17 cellular contexts compared by ENCODE assay signal in genomic region chr3:187024561-187025226, GRCh38.
DNase-seq lines count a peak whose midpoint lies in the region; ATAC-seq, FAIRE-seq and TF ChIP-seq lines count a peak whose summit lies in the region.
"Had no signal": no experiment of that assay in that cellular context is flagged by ENCODE, and none has a peak within 500 bp of the region (broad histone marks: within the 10 kb centered on the region; RNA-seq: fewer than 3 reads in every experiment).

No MANE protein-coding gene starts in this region.

- ATAC-seq in T-helper 17 cell (no peak), GM18519 (IDR thresholded peaks at IDR 0.05; ENCODE audit: low FRiP score, unreplicated experiment) (no peak), GM21423 (IDR thresholded peaks at IDR 0.05; ENCODE audit: unreplicated experiment) (no peak)

- intact Hi-C loops in kidney (cut with DNase I), result no loop called here

- H3K36me3 Mint-ChIP-seq in T-helper 17 cell (ENCODE audit: low read depth), result peaks cover 15% of the 10 kb centered on the region

- no peak for FAIRE-seq in kidney (lab: Jason Lieb, UNC)
- FAIRE-seq: HTR-8/SVneo had no signal

- peak overlapping the region; percentile 99 for H3K27ac Mint-ChIP-seq in T-helper 17 cell

- H3K27ac ChIP-seq in BLaER1 (peak overlapping the region; percentile 29; the same call in 1 of the 2 replicates), DOHH2 (ENCODE audit: low read depth, low read length) (peak overlapping the region; percentile 98), kidney (ENCODE audit: low read depth in 2 of 2, low read length in 2 of 2) (no peak overlapping the region)
- H3K27ac ChIP-seq: C4-2B, esophagus muscularis mucosa, left ventricle myocardium inferior, neutrophil had no signal

- H3K4me3 Mint-ChIP-seq in T-helper 17 cell, result peak overlapping the region; percentile 99

- H3K79me2 ChIP-seq in DOHH2 (ENCODE audit: control insufficient read depth, low read length), result peaks cover 91% of the 10 kb centered on the region

- H3K27me3 Mint-ChIP-seq in T-helper 17 cell, result no peaks in the 10 kb centered on the region

- peaks cover 64% of the 10 kb centered on the region for H3F3A ChIP-seq in DOHH2 (ENCODE audit: control insufficient read depth, insufficient read depth)

- H3K9ac ChIP-seq in BLaER1 (peak overlapping the region; percentile 28; the same call in 1 of the 2 replicates), kidney (ENCODE audit: low read length in 2 of 2) (no peak overlapping the region)

- DNase-seq in T-helper 17 cell (no peak), kidney (no peak), GM10266 (ENCODE audit: extremely low spot score) (no peak)
- DNase-seq in activated CD4-positive, CD25-positive, alpha-beta regulatory T cell treated with anti-CD3 and anti-CD28 coated beads, Interleukin-2, amount 50 U/mL, for 72 hours, result no peak
- DNase-seq: activated CD4-positive, CD25-positive, alpha-beta regulatory T cell; left ventricle myocardium inferior; NCI-H1105; NCI-H510A treated with DMSO at 0.1 percent for 48 hours had no signal

- H4K20me1 ChIP-seq in BLaER1 (peaks cover 98% of the 10 kb centered on the region), DOHH2 (ENCODE audit: control insufficient read depth, insufficient read depth, low read depth, low read length) (peaks cover 7% of the 10 kb centered on the region)

- H3K9me3 ChIP-seq in BLaER1, result peaks cover 6% of the 10 kb centered on the region; the same call in 1 of the 2 replicates
- no peaks in the 10 kb centered on the region for H3K9me3 ChIP-seq in DOHH2 (ENCODE audit: control insufficient read depth, insufficient read depth, low read length)
- H3K9me3 ChIP-seq in T-helper 17 cell (ENCODE audit: control insufficient read depth, low read length, poor library complexity, severe bottlenecking), result no peaks in the 10 kb centered on the region
- H3K9me3 ChIP-seq in kidney (ENCODE audit: control insufficient read depth in 1 of 2, low read length in 2 of 2), result no peaks in the 10 kb centered on the region
- H3K9me3 ChIP-seq: esophagus muscularis mucosa, neutrophil had no signal

- H3K4me1 Mint-ChIP-seq in T-helper 17 cell, result peaks cover 55% of the 10 kb centered on the region

- no peaks in the 10 kb centered on the region for H3K27me3 ChIP-seq in BLaER1
- H3K27me3 ChIP-seq in DOHH2 (ENCODE audit: control insufficient read depth, low read length), result no peaks in the 10 kb centered on the region
- H3K27me3 ChIP-seq: esophagus muscularis mucosa, hepatocyte, neutrophil had no signal

- no peak overlapping the region for H3K4me3 ChIP-seq in BLaER1
- peak overlapping the region; percentile 72 for H3K4me3 ChIP-seq in DOHH2 (ENCODE audit: low read length)
- peak overlapping the region; percentile 33 to 35 for H3K4me3 ChIP-seq in kidney (ENCODE audit: low read length in 2 of 2)
- H3K4me3 ChIP-seq: esophagus muscularis mucosa, hepatocyte, left ventricle myocardium inferior had no signal

- peak overlapping the region; percentile 66 for H3K4me2 ChIP-seq in BLaER1
- H3K4me2 ChIP-seq in DOHH2 (ENCODE audit: low read length), result peak overlapping the region; percentile 87
- H3K4me2 ChIP-seq: hepatocyte had no signal

- H3K36me3 ChIP-seq in BLaER1 (peaks cover 7% of the 10 kb centered on the region; the same call in 1 of the 2 replicates), DOHH2 (ENCODE audit: control insufficient read depth, low read length) (peaks cover 76% of the 10 kb centered on the region), kidney (ENCODE audit: control insufficient read depth in 1 of 2, insufficient read depth in 2 of 2, low read length in 2 of 2) (no peaks in the 10 kb centered on the region)
- H3K36me3 ChIP-seq: esophagus muscularis mucosa, neutrophil had no signal

- no peaks in the 10 kb centered on the region for H3K9me2 ChIP-seq in DOHH2 (replicated peaks; ENCODE audit: control insufficient read depth, low read length)

- H3K4me1 ChIP-seq in BLaER1 (peaks cover 95% of the 10 kb centered on the region), DOHH2 (ENCODE audit: control insufficient read depth, low read length) (peaks cover 90% of the 10 kb centered on the region), kidney (ENCODE audit: control insufficient read depth in 1 of 2, insufficient read depth in 1 of 2, low read depth in 1 of 2, low read length in 2 of 2) (peaks cover under 1 to 8% of the 10 kb centered on the region in 2 donors)

- TF ChIP-seq CTCF in DOHH2 (IDR thresholded peaks at IDR 0.05; ENCODE audit: low read depth, low read length, poor library complexity, severe bottlenecking) (no peak), kidney (IDR thresholded peaks at IDR 0.05; ENCODE audit: borderline replicate concordance, extremely low read depth, insufficient read depth) (no peak), GM10266 (IDR thresholded peaks at IDR 0.05; ENCODE audit: control insufficient read depth, insufficient read depth, low read depth, missing control alignments) (no peak)

Comparison
In these comparisons a context has a peak if more than half of its experiments do, and no peak if none do; other contexts are left out.
1. H3K27ac ChIP-seq: peak in BLaER1 (single experiment) and DOHH2 (single experiment); none in kidney (0 of 2).